8 cellular contexts compared by ENCODE assay signal in genomic region chr2:200905618-200906296, GRCh38. TPM values are rescaled to one million over a fixed set of nuclear protein-coding genes. Genes with fewer than 3 reads are reported as not detected.
DNase-seq lines count a peak whose midpoint lies in the region; ATAC-seq and TF ChIP-seq lines count a peak whose summit lies in the region.

No MANE protein-coding gene starts in this region.

- H4K20me1 ChIP-seq in neural cell (ENCODE audit: insufficient read depth) = no peaks in the 10 kb centered on the region

- no peak overlapping the region for H3K4me2 ChIP-seq in neural cell (ENCODE audit: low read length)

- H3K4me3 ChIP-seq in fibroblast of villous mesenchyme (ENCODE audit: low read depth, low read length) (no peak overlapping the region), neural cell (ENCODE audit: low read length) (no peak overlapping the region)

- TF ChIP-seq RAD21 in neural cell (conservative IDR thresholded peaks at IDR 0.05) = peak; percentile 59

- DNase-seq in ELF-1 (ENCODE audit: low read depth, low spot score) (peak; percentile 46), NOMO-1 treated with dmso at 0.1 percent for 144 hours (lab: John Stamatoyannopoulos, UW; ENCODE audit: unreplicated experiment) (peak; percentile 20), fibroblast of villous mesenchyme (ENCODE audit: low read depth) (peak; percentile 76), type B pancreatic cell (ENCODE audit: extremely low spot score, unreplicated experiment) (no peak), epidermal melanocyte (ENCODE audit: insufficient read length, low spot score) (no peak)
- peak; percentile 46 for DNase-seq in activated T-cell treated with anti-CD3 and anti-CD28 coated beads, Interleukin-2, amount 50 U/mL, for 1 hour

- H3K27ac Mint-ChIP-seq in type B pancreatic cell = no peak overlapping the region

- ATAC-seq in HG03066 (IDR thresholded peaks at IDR 0.05; ENCODE audit: low read depth, unreplicated experiment) = peak; percentile 46

- no peak overlapping the region for H3K27ac ChIP-seq in neural cell (ENCODE audit: low read length)

- H3K27me3 Mint-ChIP-seq in type B pancreatic cell = no peaks in the 10 kb centered on the region

- no peaks in the 10 kb centered on the region for H3K9me3 ChIP-seq in neural cell (ENCODE audit: low read length)

- H3K79me2 ChIP-seq in neural cell (replicated peaks; ENCODE audit: insufficient read depth, low read length) = no peaks in the 10 kb centered on the region

- H3F3A ChIP-seq in neural cell (ENCODE audit: insufficient read depth, low read length, poor library complexity, severe bottlenecking) = no peaks in the 10 kb centered on the region

- TF ChIP-seq EP300 in neural cell (conservative IDR thresholded peaks at IDR 0.05; ENCODE audit: poor library complexity, severe bottlenecking) = no peak

- H2AFZ ChIP-seq in neural cell (ENCODE audit: low read depth, low read length) = no peak overlapping the region

- H3K4me3 Mint-ChIP-seq in type B pancreatic cell = no peak overlapping the region

- no peaks in the 10 kb centered on the region for H3K27me3 ChIP-seq in neural cell (ENCODE audit: insufficient read depth, low read depth, low read length)

- peaks cover 4% of the 10 kb centered on the region for H3K4me1 Mint-ChIP-seq in type B pancreatic cell (ENCODE audit: unreplicated experiment)

- no peaks in the 10 kb centered on the region for H3K9me3 Mint-ChIP-seq in type B pancreatic cell

- H3K9ac ChIP-seq in neural cell (ENCODE audit: low read length) = no peak overlapping the region

- H3K36me3 Mint-ChIP-seq in type B pancreatic cell = peaks cover 10% of the 10 kb centered on the region

- no peaks in the 10 kb centered on the region for H3K36me3 ChIP-seq in neural cell (ENCODE audit: insufficient read depth, low read length)

- no peaks in the 10 kb centered on the region for H3K9me2 ChIP-seq in neural cell (ENCODE audit: insufficient read depth, low read length)

- peak; percentile 84 for TF ChIP-seq CTCF in fibroblast of villous mesenchyme (IDR thresholded peaks at IDR 0.05; ENCODE audit: insufficient read depth, low read depth, low read length)
- peak; percentile 63 for TF ChIP-seq CTCF in neural cell (IDR thresholded peaks at IDR 0.05; ENCODE audit: poor library complexity, severe bottlenecking)
- peak; percentile 76 for TF ChIP-seq CTCF in type B pancreatic cell (conservative IDR thresholded peaks at IDR 0.05)

TF ChIP-seq in neural cell, 6 proteins besides CTCF, POLR2A, EP300 and RAD21:
- TF ChIP-seq POLR2AphosphoS5 (IDR thresholded peaks at IDR 0.05) = no peak
- peak; percentile 65 for TF ChIP-seq SMC3 (conservative IDR thresholded peaks at IDR 0.05; ENCODE audit: poor library complexity)

RNA-seq across cellular contexts. Expression of gene NIF3L1, which starts 16.6 kb away (rescaled TPM):
- 22.9 and 30.2 TPM in 2 replicates for total RNA-seq in fibroblast of villous mesenchyme
- 57.0 and 74.8 TPM in 2 replicates for polyA plus RNA-seq in neural cell
- polyA minus RNA-seq in neural cell = 47.0 and 52.1 TPM in 2 replicates
- 27.4 and 36.3 TPM in 2 replicates for total RNA-seq in type B pancreatic cell (ENCODE audit: low replicate concordance)

RNA-seq across cellular contexts. Expression of gene PPIL3, which starts 16.9 kb away (rescaled TPM):
- total RNA-seq in fibroblast of villous mesenchyme (28.0 and 38.9 TPM in 2 replicates), type B pancreatic cell (ENCODE audit: low replicate concordance) (37.2 and 47.2 TPM in 2 replicates)
- polyA plus RNA-seq in neural cell = 78.1 and 109 TPM in 2 replicates
- 39.9 and 44.3 TPM in 2 replicates for polyA minus RNA-seq in neural cell

RNA-seq across cellular contexts. Expression of gene CLK1, which starts 41.3 kb away (rescaled TPM):
- total RNA-seq in fibroblast of villous mesenchyme (39.9 and 64.8 TPM in 2 replicates), type B pancreatic cell (ENCODE audit: low replicate concordance) (100 and 106 TPM in 2 replicates)
- 699 and 745 TPM in 2 replicates for polyA plus RNA-seq in neural cell
- 219 and 220 TPM in 2 replicates for polyA minus RNA-seq in neural cell

RNA-seq across cellular contexts. Expression of gene ORC2, which starts 57.7 kb away (rescaled TPM):
- 10.0 and 22.5 TPM in 2 replicates for total RNA-seq in fibroblast of villous mesenchyme
- polyA plus RNA-seq in neural cell = 14.8 and 17.2 TPM in 2 replicates
- polyA minus RNA-seq in neural cell = 23.6 and 24.1 TPM in 2 replicates
- total RNA-seq in type B pancreatic cell (ENCODE audit: low replicate concordance) = 35.6 and 38.3 TPM in 2 replicates

Comparison
In these comparisons a context has a peak if more than half of its experiments do, and no peak if none do; other contexts are left out.
1. DNase-seq: peak in ELF-1 (single experiment), NOMO-1 treated with dmso at 0.1 percent for 144 hours (single experiment), activated T-cell treated with anti-CD3 and anti-CD28 coated beads, Interleukin-2, amount 50 U/mL, for 1 hour (single experiment) and fibroblast of villous mesenchyme (single experiment); none in type B pancreatic cell (single experiment) and epidermal melanocyte (single experiment).
2. Peak in every context shown above with its lines, with median percentiles within 50 percentile points of each other: CTCF ChIP-seq.